ENCODE assay signal across 8 cellular contexts in genomic region chr19:2047449-2048103, GRCh38. TPM values are rescaled to one million over a fixed set of nuclear protein-coding genes. Genes with fewer than 3 reads are reported as not detected.
DNase-seq lines count a peak whose midpoint lies in the region; ATAC-seq, FAIRE-seq and TF ChIP-seq lines count a peak whose summit lies in the region.

No MANE protein-coding gene starts in this region.

- H3K27ac ChIP-seq in SK-N-SH (ENCODE audit: low read depth in 2 of 2, low read length in 1 of 2) = no peak overlapping the region; a peak in 1 of 4 replicates
- H3K27ac ChIP-seq in small intestine (ENCODE audit: low read depth in 1 of 2, low read length in 1 of 2) = peak overlapping the region; percentile 46 to 55

- H3K9ac ChIP-seq in SK-N-SH = no peak overlapping the region

- WGBS in SK-N-SH (ENCODE audit: low lambda C conversion rate) = 69% methylated on average over 14 of the region's 22 CpGs
- 22 to 56% (median 36%) methylated on average over 21 to 22 of the region's 22 CpGs for WGBS in small intestine, 3 donors

- no peak for ATAC-seq in GM18909 (IDR thresholded peaks at IDR 0.05; ENCODE audit: poor library complexity, unreplicated experiment)

- TF ChIP-seq EP300 in SK-N-SH (IDR thresholded peaks at IDR 0.05; ENCODE audit: borderline replicate concordance in 1 of 2, low read depth in 1 of 2, low read length in 1 of 2) = no peak

- peaks cover 73% of the 10 kb centered on the region for H4K20me1 ChIP-seq in SK-N-SH (ENCODE audit: insufficient read depth)

- CTCF ChIA-PET in SK-N-SH (lab: Yijun Ruan, JAX) = interaction anchor here (0.7 to 2.0 kb wide), 4 partner anchors 14 to 28 kb away, joined by 3 to 7 read pairs (median 4); no protein-coding TSS in a partner anchor

- no peak for FAIRE-seq in small intestine (lab: Jason Lieb, UNC)

- H2AFZ ChIP-seq in SK-N-SH (ENCODE audit: low read depth) = no peak overlapping the region

- H3K9me3 ChIP-seq in SK-N-SH = no peaks in the 10 kb centered on the region
- no peaks in the 10 kb centered on the region for H3K9me3 ChIP-seq in small intestine (ENCODE audit: control insufficient read depth, low read depth)

- H3K4me1 ChIP-seq in SK-N-SH (ENCODE audit: control insufficient read depth in 1 of 2, insufficient read depth in 2 of 2, low read depth in 1 of 2, low read length in 1 of 2) (peaks cover 24 to 62% of the 10 kb centered on the region in 2 experiments; a peak in 3 of 4 replicates), small intestine (ENCODE audit: control insufficient read depth in 2 of 2, insufficient read depth in 1 of 2, low read depth in 1 of 2, low read length in 1 of 2) (peaks cover 8 to 20% of the 10 kb centered on the region in 2 donors)

- peak overlapping the region; percentile 98 for H3K4me2 ChIP-seq in SK-N-SH

- TF ChIP-seq POLR2A in GM19193 (IDR thresholded peaks at IDR 0.05; ENCODE audit: extremely low read depth, insufficient read depth, insufficient read length) = peak; percentile 44

- H3K27me3 ChIP-seq in SK-N-SH (ENCODE audit: insufficient read depth) (no peaks in the 10 kb centered on the region), small intestine (ENCODE audit: control insufficient read depth in 2 of 2, insufficient read depth in 2 of 2, low read length in 2 of 2) (no peaks in the 10 kb centered on the region)

- H3K36me3 ChIP-seq in SK-N-SH (replicated peaks in 1 of 2; ENCODE audit: control insufficient read depth in 1 of 2, insufficient read depth in 2 of 2, low read length in 1 of 2) = peaks cover 4 to 34% of the 10 kb centered on the region in 2 experiments
- H3K36me3 ChIP-seq in small intestine (ENCODE audit: control insufficient read depth in 2 of 2, insufficient read depth in 2 of 2, low read length in 2 of 2) = peaks cover 2 to 6% of the 10 kb centered on the region in 2 donors

- H3K4me3 ChIP-seq in SK-N-SH (ENCODE audit: low read depth in 2 of 2, low read length in 1 of 2) (no peak overlapping the region), fibroblast of pulmonary artery (replicated peaks; ENCODE audit: low read depth, low read length) (peak overlapping the region; percentile 92), small intestine (ENCODE audit: low read depth in 1 of 2, low read length in 2 of 2) (peak overlapping the region in 1 of 2 donors; percentile 94)

- POLR2A ChIA-PET in SK-N-SH (lab: Yijun Ruan, JAX) = interaction anchor here (1.2 kb wide), 1 partner anchor 28 kb away, joined by 4 read pairs; no protein-coding TSS in a partner anchor

- no peaks in the 10 kb centered on the region for H3K9me2 ChIP-seq in SK-N-SH

- H3K79me2 ChIP-seq in SK-N-SH (ENCODE audit: insufficient read depth) = peaks cover 45% of the 10 kb centered on the region

- DNase-seq in SK-N-SH (no peak), fibroblast of pulmonary artery (ENCODE audit: low read depth) (no peak), small intestine (peak; percentile 81), putamen (ENCODE audit: low spot score) (no peak), DMS153 treated with DMSO at 0.1 percent for 48 hours (lab: John Stamatoyannopoulos, UW; ENCODE audit: unreplicated experiment) (no peak), GM19238 (ENCODE audit: insufficient read length, low spot score) (no peak)

- H3F3A ChIP-seq in SK-N-SH (replicated peaks; ENCODE audit: insufficient read depth) = peaks cover 9% of the 10 kb centered on the region

- TF ChIP-seq RAD21 in SK-N-SH (IDR thresholded peaks at IDR 0.05; ENCODE audit: low read length) = no peak

- no peak for TF ChIP-seq CTCF in SK-N-SH (IDR thresholded peaks at IDR 0.05)
- no peak for TF ChIP-seq CTCF in fibroblast of pulmonary artery (IDR thresholded peaks at IDR 0.05; ENCODE audit: low read length, missing control alignments)

TF ChIP-seq in SK-N-SH, 30 proteins besides CTCF, POLR2A, EP300 and RAD21:
- TF ChIP-seq FOSL2 (IDR thresholded peaks at IDR 0.05; ENCODE audit: borderline replicate concordance, low read depth) (peak; percentile 44; the same call in 1 of the 2 replicates), TCF12 (IDR thresholded peaks at IDR 0.05) (0 out of 2 replicates have a peak, but pooled peaks have one; percentile 30), FOXM1 (IDR thresholded peaks at IDR 0.05; ENCODE audit: low read depth) (no peak), CHD2 (IDR thresholded peaks at IDR 0.05; ENCODE audit: low read length, partially characterized antibody) (no peak)

RNA-seq across cellular contexts. Expression of gene MKNK2, which starts 3.5 kb away (rescaled TPM):
- 58.9 and 65.4 TPM in 2 replicates for polyA plus RNA-seq in SK-N-SH (2012; rRNA removed)
- polyA plus RNA-seq in SK-N-SH (2012; cell fraction: cytosol; rRNA removed) = 32.5 and 45.8 TPM in 2 replicates
- 109 and 141 TPM in 2 replicates for polyA plus RNA-seq in SK-N-SH (2012; cell fraction: nucleus; rRNA removed)
- 10 to 100 TPM; 47.6 to 97.7 (median 80.1) TPM for polyA plus RNA-seq in small intestine

RNA-seq across cellular contexts. Expression of gene BTBD2, which starts 32.1 kb away (rescaled TPM):
- polyA plus RNA-seq in SK-N-SH (2012; rRNA removed) (54.4 and 66.8 TPM in 2 replicates), small intestine (10 to 100 TPM; 32.7 to 60.9 (median 45.2) TPM)
- polyA plus RNA-seq in SK-N-SH (2012; cell fraction: cytosol; rRNA removed) = 21.2 and 45.9 TPM in 2 replicates
- 64.3 and 71.6 TPM in 2 replicates for polyA plus RNA-seq in SK-N-SH (2012; cell fraction: nucleus; rRNA removed)

RNA-seq across cellular contexts. Expression of gene MOB3A, which starts 48.5 kb away (rescaled TPM):
- polyA plus RNA-seq in SK-N-SH (2012; rRNA removed) (21.4 and 24.1 TPM in 2 replicates), small intestine (10 to 100 TPM in 2 of 3 donors, 1 to 10 TPM in 1; 7.6 to 16.3 (median 12.7) TPM)
- 10.3 and 14.6 TPM in 2 replicates for polyA plus RNA-seq in SK-N-SH (2012; cell fraction: cytosol; rRNA removed)
- 18.1 and 18.8 TPM in 2 replicates for polyA plus RNA-seq in SK-N-SH (2012; cell fraction: nucleus; rRNA removed)

RNA-seq across cellular contexts. Expression of gene IZUMO4, which starts 49.1 kb away (rescaled TPM):
- 4.6 and 10.3 TPM in 2 replicates for polyA plus RNA-seq in SK-N-SH (2012; rRNA removed)
- polyA plus RNA-seq in SK-N-SH (2012; cell fraction: cytosol; rRNA removed) = 1.0 and 1.1 TPM in 2 replicates
- polyA plus RNA-seq in SK-N-SH (2012; cell fraction: nucleus; rRNA removed) = 72.7 and 86.9 TPM in 2 replicates
- 1 to 10 TPM; 3.5 to 5.8 (median 4.8) TPM for polyA plus RNA-seq in small intestine

Comparison
In these comparisons a context has a peak if more than half of its experiments do, and no peak if none do; other contexts are left out.
1. H3K27ac ChIP-seq: peak in small intestine (2 of 2); none in SK-N-SH (0 of 2).